ENCODE assay signal across 12 cellular contexts in genomic region chr10:119665901-119666708, GRCh38. TPM values are rescaled to one million over a fixed set of nuclear protein-coding genes. Genes with fewer than 3 reads are reported as not detected.
A peak's percentile ranks its signal among the peaks of the same experiment; 100 is the strongest.
DNase-seq lines count a peak whose midpoint lies in the region; ATAC-seq, FAIRE-seq and TF ChIP-seq lines count a peak whose summit lies in the region.
"Had no signal": no experiment of that assay in that cellular context is flagged by ENCODE, and none has a peak within 500 bp of the region (broad histone marks: within the 10 kb centered on the region; RNA-seq: fewer than 3 reads in every experiment).

No MANE protein-coding gene starts in this region.

- H3K36me3 ChIP-seq in breast epithelium (no peaks in the 10 kb centered on the region), keratinocyte (ENCODE audit: control insufficient read depth in 2 of 2, extremely low read depth in 1 of 2, insufficient read depth in 2 of 2, low read length in 2 of 2) (peaks cover 29 to 43% of the 10 kb centered on the region in 2 experiments), stomach (peaks cover 16 to 17% (median 16%) of the 10 kb centered on the region in 4 donors)

- H3K4me1 Mint-ChIP-seq in MCF 10A (ENCODE audit: insufficient read depth, unreplicated experiment), result peaks cover 64% of the 10 kb centered on the region

- TF ChIP-seq CTCF in MCF 10A (IDR thresholded peaks at IDR 0.05; ENCODE audit: unreplicated experiment), result no peak
- TF ChIP-seq CTCF in breast epithelium (IDR thresholded peaks at IDR 0.05), result no peak
- TF ChIP-seq CTCF in keratinocyte (optimal IDR thresholded peaks at IDR 0.05 in 1 of 3, IDR thresholded peaks at IDR 0.05 in 1 of 3, conservative IDR thresholded peaks at IDR 0.05 in 1 of 3; ENCODE audit: extremely low read depth in 1 of 3, insufficient read depth in 2 of 3, low read length in 3 of 3), result no peak
- TF ChIP-seq CTCF in stomach (IDR thresholded peaks at IDR 0.05), result no peak
- TF ChIP-seq CTCF in GM13976 (IDR thresholded peaks at IDR 0.05; ENCODE audit: borderline replicate concordance, control extremely low read depth, extremely low read depth, insufficient read depth, missing control alignments), result no peak

- no peak for TF ChIP-seq EP300 in stomach (IDR thresholded peaks at IDR 0.05)

- H3K4me1 ChIP-seq in breast epithelium (peaks cover 4 to 22% of the 10 kb centered on the region in 2 donors), keratinocyte (ENCODE audit: control insufficient read depth, extremely low read depth, insufficient read depth, low read length) (peaks cover 77% of the 10 kb centered on the region), stomach (peaks cover 49 to 92% (median 64%) of the 10 kb centered on the region in 4 donors)

- peak overlapping the region in 1 of 2 donors; percentile 23 for H3K27ac ChIP-seq in breast epithelium
- H3K27ac ChIP-seq in keratinocyte (ENCODE audit: control insufficient read depth, insufficient read depth, low read length), result peak overlapping the region; percentile 3
- H3K27ac ChIP-seq in stomach, result peak overlapping the region in 4 of 5 donors; percentile 22 to 100 (median 54)

- H3K9me1 ChIP-seq in keratinocyte (ENCODE audit: control insufficient read depth, extremely low read depth, insufficient read depth, low read length), result peaks cover 5% of the 10 kb centered on the region

- H3K27me3 Mint-ChIP-seq in MCF 10A (ENCODE audit: insufficient read depth, unreplicated experiment), result no peaks in the 10 kb centered on the region

- no peak overlapping the region for H3K4me2 ChIP-seq in keratinocyte (ENCODE audit: control insufficient read depth, extremely low read depth, insufficient read depth, low read depth, low read length)

- H2AFZ ChIP-seq in keratinocyte (ENCODE audit: control insufficient read depth, low read length), result no peak overlapping the region

- H3K9me3 Mint-ChIP-seq in MCF 10A (ENCODE audit: unreplicated experiment), result no peaks in the 10 kb centered on the region
- H3K9me3 Mint-ChIP-seq in activated naive CD4-positive, alpha-beta T cell treated with anti-CD3 and anti-CD28 coated beads, Interleukin-2, amount 50 U/mL, for 72 hours, result no peaks in the 10 kb centered on the region
- H3K9me3 Mint-ChIP-seq: brain had no signal

- peak overlapping the region; percentile 84 for H3K27ac Mint-ChIP-seq in MCF 10A (ENCODE audit: low read depth, unreplicated experiment)
- H3K27ac Mint-ChIP-seq in activated naive CD4-positive, alpha-beta T cell treated with anti-CD3 and anti-CD28 coated beads, Interleukin-2, amount 50 U/mL, for 72 hours, result peak overlapping the region; percentile 21 to 87

- DNase-seq in MCF 10A (ENCODE audit: unreplicated experiment), result no peak
- DNase-seq in breast epithelium (ENCODE audit: low spot score in 2 of 2), result no peak
- no peak for DNase-seq in activated naive CD4-positive, alpha-beta T cell treated with anti-CD3 and anti-CD28 coated beads, Interleukin-2, amount 50 U/mL, for 72 hours (ENCODE audit: low spot score in 2 of 2)
- no peak for DNase-seq in keratinocyte (ENCODE audit: low read depth, low spot score)
- no peak for DNase-seq in stomach
- DNase-seq in GM13976 (ENCODE audit: low spot score), result no peak
- DNase-seq in NCI-H774 (lab: John Stamatoyannopoulos, UW), result no peak
- DNase-seq in stimulated activated CD4-positive, alpha-beta T cell treated with anti-CD3 and anti-CD28 coated beads, Interleukin-1b, Interleukin-23, amount 100 ng/mL, for 48 hours, result no peak
- DNase-seq: NCI-H345, T-helper 9 cell had no signal

- in situ Hi-C loops in GM13976 (cut with MboI; ENCODE audit: low sequenced_read_pairs, unreplicated experiment), result no loop called here

- H3K36me3 Mint-ChIP-seq in MCF 10A (ENCODE audit: insufficient read depth, unreplicated experiment), result peaks cover 21% of the 10 kb centered on the region
- peaks cover 0 to 10% of the 10 kb centered on the region in 2 donors for H3K36me3 Mint-ChIP-seq in activated naive CD4-positive, alpha-beta T cell treated with anti-CD3 and anti-CD28 coated beads, Interleukin-2, amount 50 U/mL, for 72 hours

- dilution Hi-C loops in keratinocyte (cut with MboI; ENCODE audit: extremely low pct_ligation_motif_present, low sequenced_read_pairs), result no loop called here

- H4K20me1 ChIP-seq in keratinocyte (ENCODE audit: control insufficient read depth, extremely low read depth, insufficient read depth, low read length), result peaks cover 19% of the 10 kb centered on the region

- H3K4me3 Mint-ChIP-seq in MCF 10A (ENCODE audit: unreplicated experiment), result no peak overlapping the region
- H3K4me3 Mint-ChIP-seq: brain had no signal

- intact Hi-C loops in MCF 10A (cut with micrococcal nuclease) (no loop called here), breast epithelium (cut with DNase I; ENCODE audit: low total_unique reads) (no loop called here), stomach (cut with DNase I; ENCODE audit: low total_unique reads) (no loop called here)

- H3K79me2 ChIP-seq in keratinocyte (ENCODE audit: control insufficient read depth, insufficient read depth, low read length), result peaks cover 83% of the 10 kb centered on the region

- H3K9me3 ChIP-seq in breast epithelium (no peaks in the 10 kb centered on the region), keratinocyte (ENCODE audit: control insufficient read depth, low read depth, low read length) (no peaks in the 10 kb centered on the region), stomach (no peaks in the 10 kb centered on the region)

- no TSS peak for BruUV-seq in MCF 10A (replicated peaks; lab: Mats Ljungman, UMichigan)

- WGBS in stomach, 5 donors, result 70 to 78% (median 76%) methylated on average over 14 of the region's 14 CpGs

- no peaks in the 10 kb centered on the region for H3K27me3 ChIP-seq in breast epithelium
- no peaks in the 10 kb centered on the region for H3K27me3 ChIP-seq in keratinocyte (ENCODE audit: control insufficient read depth, extremely low read depth, insufficient read depth, low read length)
- no peaks in the 10 kb centered on the region for H3K27me3 ChIP-seq in stomach

- TF ChIP-seq POLR2A in breast epithelium (IDR thresholded peaks at IDR 0.05) (no peak), stomach (IDR thresholded peaks at IDR 0.05) (no peak)

- POLR2A ChIA-PET in MCF 10A (lab: Yijun Ruan, JAX), result interaction anchor here (0.5 to 22.3 kb wide), 5 partner anchors 9 to 71 kb away, joined by 3 to 752 read pairs (median 15); partner anchors contain the start of genes BAG3 and INPP5F

- H3K4me3 ChIP-seq in breast epithelium, result no peak overlapping the region
- no peak overlapping the region for H3K4me3 ChIP-seq in keratinocyte (ENCODE audit: control insufficient read depth in 2 of 3, extremely low read depth in 1 of 3, insufficient read depth in 2 of 3, low read depth in 1 of 3, low read length in 3 of 3)
- H3K4me3 ChIP-seq in stomach, result no peak overlapping the region

- H3K9ac ChIP-seq in keratinocyte (ENCODE audit: control insufficient read depth, extremely low read depth, insufficient read depth, low read length), result no peak overlapping the region

- CTCF ChIA-PET in MCF 10A (lab: Yijun Ruan, JAX), result interaction anchor here (1.4 to 2.1 kb wide), 2 partner anchors 58 to 194 kb away, joined by 4 to 10 read pairs; no protein-coding TSS in a partner anchor

- ATAC-seq in activated naive CD4-positive, alpha-beta T cell treated with anti-CD3 and anti-CD28 coated beads, Interleukin-2, amount 50 U/mL, for 72 hours, result no peak

- no peak for FAIRE-seq in keratinocyte (lab: Jason Lieb, UNC)
- FAIRE-seq: G401.6 had no signal

RNA-seq across cellular contexts. Expression of gene BAG3, which starts 14.9 kb away (rescaled TPM):
- 53.7 and 55.2 TPM in 2 replicates for total RNA-seq in MCF 10A (2022)
- 10 to 100 TPM; 17.1 to 29.9 (median 23.9) TPM for total RNA-seq in breast epithelium
- 10 to 100 TPM; 25.5 to 31.9 TPM for total RNA-seq in activated naive CD4-positive, alpha-beta T cell treated with anti-CD3 and anti-CD28 coated beads, Interleukin-2, amount 50 U/mL, for 72 hours
- polyA plus RNA-seq in keratinocyte, result 15.2 to 84.7 TPM (median 26.2 TPM) in 3 replicates
- polyA plus RNA-seq in keratinocyte (2011; ENCODE audit: low read depth), result 419 TPM
- 51.0 and 71.3 TPM in 2 replicates for polyA plus RNA-seq in keratinocyte (2011; cell fraction: cytosol; rRNA removed)
- polyA plus RNA-seq in keratinocyte (2011; cell fraction: nucleus; rRNA removed), result 98.1 and 123 TPM in 2 replicates
- polyA plus RNA-seq in keratinocyte (2012; ENCODE audit: low replicate concordance), result 152 and 176 TPM in 2 replicates
- polyA minus RNA-seq in keratinocyte, result 14.0 to 96.2 TPM (median 28.4 TPM) in 3 replicates
- polyA minus RNA-seq in keratinocyte (2011; cell fraction: cytosol; rRNA and poly(A)+ RNA removed), result 65.0 TPM
- polyA minus RNA-seq in keratinocyte (2011; cell fraction: nucleus; rRNA and poly(A)+ RNA removed), result 43.2 and 64.7 TPM in 2 replicates
- total RNA-seq in stomach, result 100 to 1,000 TPM in 1 of 5 donors, 10 to 100 TPM in 3, 1 to 10 TPM in 1; 8.4 to 113 (median 27.8) TPM
- 10 to 100 TPM; 18.9 to 37.8 (median 26.9) TPM for polyA plus RNA-seq in stomach

RNA-seq across cellular contexts. Expression of gene INPP5F, which starts 59.7 kb away (rescaled TPM):
- total RNA-seq in MCF 10A (2022), result 10.3 and 14.9 TPM in 2 replicates
- total RNA-seq in breast epithelium, result 10 to 100 TPM; 13.1 to 15.1 (median 14.6) TPM
- 10 to 100 TPM; 23.0 to 27.3 TPM for total RNA-seq in activated naive CD4-positive, alpha-beta T cell treated with anti-CD3 and anti-CD28 coated beads, Interleukin-2, amount 50 U/mL, for 72 hours
- 12.1 to 21.1 TPM (median 20.2 TPM) in 3 replicates for polyA plus RNA-seq in keratinocyte
- polyA plus RNA-seq in keratinocyte (2011; ENCODE audit: low read depth), result 8.3 TPM
- 11.9 and 17.5 TPM in 2 replicates for polyA plus RNA-seq in keratinocyte (2011; cell fraction: cytosol; rRNA removed)
- polyA plus RNA-seq in keratinocyte (2011; cell fraction: nucleus; rRNA removed), result 21.4 and 25.6 TPM in 2 replicates
- 7.6 and 19.0 TPM in 2 replicates for polyA plus RNA-seq in keratinocyte (2012; ENCODE audit: low replicate concordance)
- polyA minus RNA-seq in keratinocyte, result 7.1 to 19.7 TPM (median 8.4 TPM) in 3 replicates
- polyA minus RNA-seq in keratinocyte (2011; cell fraction: cytosol; rRNA and poly(A)+ RNA removed), result 10.6 TPM
- 15.1 and 37.9 TPM in 2 replicates for polyA minus RNA-seq in keratinocyte (2011; cell fraction: nucleus; rRNA and poly(A)+ RNA removed)
- total RNA-seq in stomach, result 10 to 100 TPM; 15.4 to 25.7 (median 20.3) TPM
- polyA plus RNA-seq in stomach, result 1 to 10 TPM; 4.6 to 8.7 (median 4.9) TPM
